34 cellular contexts compared by ENCODE assay signal in genomic region chr13:43083750-43084149, GRCh38.
"Had no signal": no experiment of that assay in that cellular context is flagged by ENCODE, and none has a peak within 500 bp of the region (broad histone marks: within the 10 kb centered on the region; RNA-seq: fewer than 3 reads in every experiment).

No MANE protein-coding gene starts in this region.

- H3K27me3 Mint-ChIP-seq: activated CD4-positive, alpha-beta memory T cell treated with anti-CD3 and anti-CD28 coated beads for 36 hours; activated CD4-positive, alpha-beta T cell treated with anti-CD3 and anti-CD28 coated beads for 36 hours; activated CD4-positive, alpha-beta T cell treated with anti-CD3 and anti-CD28 coated beads, Interleukin-2, amount 10 ng/mL, durations not matched to agents 24 days and 14 days; activated CD8-positive, alpha-beta memory T cell treated with anti-CD3 and anti-CD28 coated beads, Interleukin-2, amount 10 ng/mL, durations not matched to agents 7 days and 5 days; activated naive CD4-positive, alpha-beta T cell treated with anti-CD3 and anti-CD28 coated beads, Interleukin-2, amount 50 U/mL, for 24 hours; activated naive CD8-positive, alpha-beta T cell treated with anti-CD3 and anti-CD28 coated beads for 36 hours; activated naive CD8-positive, alpha-beta T cell treated with anti-CD3 and anti-CD28 coated beads, Interleukin-2, amount 50 U/mL, for 24 hours had no signal

- H3K4me1 ChIP-seq: colonic mucosa had no signal

- H3K27me3 ChIP-seq: adrenal gland, body of pancreas, cardiac muscle cell, colonic mucosa, esophagus squamous epithelium, gastroesophageal sphincter, heart right ventricle had no signal

- ATAC-seq: activated CD4-positive, alpha-beta T cell treated with anti-CD3 and anti-CD28 coated beads for 36 hours; activated CD8-positive, alpha-beta memory T cell treated with anti-CD3 and anti-CD28 coated beads, Interleukin-2, amount 10 ng/mL, durations not matched to agents 7 days and 5 days; activated CD8-positive, alpha-beta T cell treated with anti-CD3 and anti-CD28 coated beads, Interleukin-2, amount 10 ng/mL, durations not matched to agents 7 days and 5 days; activated naive CD8-positive, alpha-beta T cell treated with anti-CD3 and anti-CD28 coated beads, Interleukin-2, amount 50 U/mL, for 24 hours; body of pancreas; gastroesophageal sphincter; heart right ventricle had no signal

- H3K9me3 ChIP-seq: adrenal gland, body of pancreas, colonic mucosa, esophagus squamous epithelium, gastroesophageal sphincter, heart right ventricle had no signal

- H3K27ac Mint-ChIP-seq: activated CD4-positive, alpha-beta memory T cell treated with anti-CD3 and anti-CD28 coated beads for 36 hours; activated CD4-positive, alpha-beta T cell treated with anti-CD3 and anti-CD28 coated beads for 36 hours; activated CD4-positive, alpha-beta T cell treated with anti-CD3 and anti-CD28 coated beads, Interleukin-2, amount 10 ng/mL, durations not matched to agents 24 days and 14 days; activated CD8-positive, alpha-beta memory T cell treated with anti-CD3 and anti-CD28 coated beads, Interleukin-2, amount 10 ng/mL, durations not matched to agents 7 days and 5 days; activated CD8-positive, alpha-beta T cell treated with anti-CD3 and anti-CD28 coated beads, Interleukin-2, amount 10 ng/mL, durations not matched to agents 7 days and 5 days; activated naive CD4-positive, alpha-beta T cell treated with anti-CD3 and anti-CD28 coated beads for 36 hours; activated naive CD4-positive, alpha-beta T cell treated with anti-CD3 and anti-CD28 coated beads, Interleukin-2, amount 50 U/mL, for 24 hours; activated naive CD8-positive, alpha-beta T cell treated with anti-CD3 and anti-CD28 coated beads for 36 hours; activated naive CD8-positive, alpha-beta T cell treated with anti-CD3 and anti-CD28 coated beads, Interleukin-2, amount 50 U/mL, for 24 hours; activated T-helper 1 cell treated with anti-CD3 and anti-CD28 coated beads, Interleukin-12 subunit alpha, Interleukin-12 subunit beta, Interleukin-2, Interleukin-4 antibody, amounts not matched to agents 30 ng/mL and 10 ng/mL and 1 ng/mL, durations not matched to agents 14 hours and 24 hours and 36 hours; activated T-helper 2 cell treated with anti-CD3 and anti-CD28 coated beads, Interferon-gamma antibody, Interleukin-2, Interleukin-4, amounts not matched to agents 10 μg/mL and 5 μg/mL and 100 μg/mL, durations not matched to agents 14 hours and 24 hours and 36 hours had no signal

- DNase-seq: activated CD4-positive, alpha-beta memory T cell treated with anti-CD3 and anti-CD28 coated beads for 36 hours; activated CD4-positive, alpha-beta T cell treated with anti-CD3 and anti-CD28 coated beads for 36 hours; activated CD4-positive, alpha-beta T cell treated with anti-CD3 and anti-CD28 coated beads, Interleukin-2, amount 10 ng/mL, durations not matched to agents 24 days and 14 days; activated CD4-positive, CD25-positive, alpha-beta regulatory T cell; activated CD4-positive, CD25-positive, alpha-beta regulatory T cell treated with anti-CD3 and anti-CD28 coated beads, Interleukin-2, amount 50 U/mL, for 72 hours; activated CD8-positive, alpha-beta memory T cell treated with anti-CD3 and anti-CD28 coated beads, Interleukin-2, amount 10 ng/mL, durations not matched to agents 7 days and 5 days; activated CD8-positive, alpha-beta memory T cell treated with anti-CD3 and anti-CD28 coated beads, Interleukin-2, amount 50 U/mL, for 4 hours; activated CD8-positive, alpha-beta T cell treated with anti-CD3 and anti-CD28 coated beads, Interleukin-2, amount 10 ng/mL, durations not matched to agents 7 days and 5 days; activated effector memory CD4-positive, alpha-beta T cell treated with anti-CD3 and anti-CD28 coated beads, Interleukin-2, amount 50 U/mL, for 16 hours; activated naive CD4-positive, alpha-beta T cell treated with anti-CD3 and anti-CD28 coated beads for 36 hours; activated naive CD8-positive, alpha-beta T cell treated with anti-CD3 and anti-CD28 coated beads for 36 hours; activated naive CD8-positive, alpha-beta T cell treated with anti-CD3 and anti-CD28 coated beads, Interleukin-2, amount 50 U/mL, for 24 hours; activated T-cell treated with anti-CD3 and anti-CD28 coated beads, Interleukin-2, amount 50 U/mL, for 1 hour; activated T-cell treated with anti-CD3 and anti-CD28 coated beads, Interleukin-2, amount 50 U/mL, for 48 hours; adrenal gland; amygdala; aorta; body of pancreas; central memory CD4-positive, alpha-beta T cell; cerebellar nuclear complex; colonic mucosa; effector CD8-positive, alpha-beta T cell; esophagus squamous epithelium; foreskin melanocyte; heart right ventricle; T-helper 2 cell had no signal

- H3K9me3 Mint-ChIP-seq: activated CD4-positive, alpha-beta memory T cell treated with anti-CD3 and anti-CD28 coated beads for 36 hours; activated naive CD4-positive, alpha-beta T cell treated with anti-CD3 and anti-CD28 coated beads for 36 hours; activated naive CD4-positive, alpha-beta T cell treated with anti-CD3 and anti-CD28 coated beads, Interleukin-2, amount 50 U/mL, for 24 hours; activated naive CD8-positive, alpha-beta T cell treated with anti-CD3 and anti-CD28 coated beads, Interleukin-2, amount 50 U/mL, for 24 hours had no signal

- H3K4me3 ChIP-seq: adrenal gland, body of pancreas, cardiac muscle cell, colonic mucosa, esophagus squamous epithelium, gastroesophageal sphincter, heart right ventricle had no signal

- H3K36me3 ChIP-seq: adrenal gland, cardiac muscle cell, colonic mucosa had no signal

- H3K27ac ChIP-seq: adrenal gland, body of pancreas, cardiac muscle cell, colonic mucosa, epithelial cell of prostate, esophagus squamous epithelium, gastroesophageal sphincter, heart right ventricle had no signal

- H3K4me3 Mint-ChIP-seq: activated CD4-positive, alpha-beta memory T cell treated with anti-CD3 and anti-CD28 coated beads for 36 hours; activated CD4-positive, alpha-beta T cell treated with anti-CD3 and anti-CD28 coated beads for 36 hours; activated CD4-positive, alpha-beta T cell treated with anti-CD3 and anti-CD28 coated beads, Interleukin-2, amount 10 ng/mL, durations not matched to agents 24 days and 14 days; activated CD8-positive, alpha-beta memory T cell treated with anti-CD3 and anti-CD28 coated beads, Interleukin-2, amount 10 ng/mL, durations not matched to agents 7 days and 5 days; activated CD8-positive, alpha-beta T cell treated with anti-CD3 and anti-CD28 coated beads, Interleukin-2, amount 10 ng/mL, durations not matched to agents 7 days and 5 days; activated naive CD4-positive, alpha-beta T cell treated with anti-CD3 and anti-CD28 coated beads for 36 hours; activated naive CD4-positive, alpha-beta T cell treated with anti-CD3 and anti-CD28 coated beads, Interleukin-2, amount 50 U/mL, for 24 hours; activated naive CD8-positive, alpha-beta T cell treated with anti-CD3 and anti-CD28 coated beads for 36 hours; activated naive CD8-positive, alpha-beta T cell treated with anti-CD3 and anti-CD28 coated beads, Interleukin-2, amount 50 U/mL, for 24 hours; activated T-helper 1 cell treated with anti-CD3 and anti-CD28 coated beads, Interleukin-12 subunit alpha, Interleukin-12 subunit beta, Interleukin-2, Interleukin-4 antibody, amounts not matched to agents 30 ng/mL and 10 ng/mL and 1 ng/mL, durations not matched to agents 14 hours and 24 hours and 36 hours had no signal

- FAIRE-seq: endometrium, endothelial cell of umbilical vein had no signal
